7 cellular contexts compared by ENCODE assay signal in genomic region chrX:153744210-153745066, GRCh38. TPM values are rescaled to one million over a fixed set of nuclear protein-coding genes. Genes with fewer than 3 reads are reported as not detected.
A peak's percentile ranks its signal among the peaks of the same experiment; 100 is the strongest.
DNase-seq lines count a peak whose midpoint lies in the region; ATAC-seq and TF ChIP-seq lines count a peak whose summit lies in the region.
"Had no signal": no experiment of that assay in that cellular context is flagged by ENCODE, and none has a peak within 500 bp of the region (broad histone marks: within the 10 kb centered on the region; RNA-seq: fewer than 3 reads in every experiment).

No MANE protein-coding gene starts in this region.

- TF ChIP-seq CTCF in WTC11 (IDR thresholded peaks at IDR 0.05) (no peak), mucosa of descending colon (IDR thresholded peaks at IDR 0.05) (no peak)

- H3K27ac Mint-ChIP-seq in WTC11 = no peak overlapping the region

- H3K4me3 ChIP-seq in mucosa of descending colon = no peak overlapping the region
- H3K4me3 ChIP-seq: ovary had no signal

- CTCF ChIA-PET in WTC11 (lab: Charles Lee) = interaction anchor here (0.9 to 1.8 kb wide), 7 partner anchors 17 to 203 kb away, joined by 3 to 5 read pairs (median 3); no protein-coding TSS in a partner anchor

- intact Hi-C loops in mucosa of descending colon (cut with DNase I, micrococcal nuclease) = no loop called here

- H3K36me3 Mint-ChIP-seq in WTC11 = no peaks in the 10 kb centered on the region

- peak overlapping the region; percentile 72 for H3K4me3 Mint-ChIP-seq in WTC11

- no peaks in the 10 kb centered on the region for H3K36me3 ChIP-seq in mucosa of descending colon (ENCODE audit: low read depth)
- H3K36me3 ChIP-seq: ovary had no signal

- no peaks in the 10 kb centered on the region for H3K4me1 ChIP-seq in mucosa of descending colon (ENCODE audit: low read depth)

- ATAC-seq in WTC11 (peak; percentile 58), mucosa of descending colon (no peak), GM18909 (IDR thresholded peaks at IDR 0.05; ENCODE audit: poor library complexity, unreplicated experiment) (no peak)

- no peaks in the 10 kb centered on the region for H3K9me3 Mint-ChIP-seq in WTC11

- H3K9me3 ChIP-seq in mucosa of descending colon = no peaks in the 10 kb centered on the region
- H3K9me3 ChIP-seq: ovary had no signal

- DNase-seq in ELR (ENCODE audit: low read depth) (peak; percentile 25), WTC11 (ENCODE audit: low spot score) (peak; percentile 52), mucosa of descending colon (peak in 2 of 3 donors; percentile 33 to 54), LoVo (ENCODE audit: low spot score) (no peak), NOMO-1 (lab: John Stamatoyannopoulos, UW; ENCODE audit: unreplicated experiment in 2 of 2) (no peak)

- POLR2A ChIA-PET in WTC11 (lab: Charles Lee) = no interaction called here

- H3K4me1 Mint-ChIP-seq in WTC11 = peaks cover 3% of the 10 kb centered on the region; the same call in 1 of the 2 replicates

- H3K27me3 Mint-ChIP-seq in WTC11 (ENCODE audit: low read depth) = no peaks in the 10 kb centered on the region

TF ChIP-seq in WTC11, 78 proteins besides CTCF, POLR2A, EP300 and RAD21:
- no peak for TF ChIP-seq ZNF671 (CRISPR knock-in tag; IDR thresholded peaks at IDR 0.05)
- TF ChIP-seq ZNF219 (CRISPR knock-in tag; IDR thresholded peaks at IDR 0.05; ENCODE audit: borderline replicate concordance) = no peak
- TF ChIP-seq TEAD1 (CRISPR knock-in tag; IDR thresholded peaks at IDR 0.05) = no peak
- no peak for TF ChIP-seq ZNF281 (CRISPR knock-in tag; IDR thresholded peaks at IDR 0.05)
- TF ChIP-seq ZNF138 (CRISPR knock-in tag; conservative IDR thresholded peaks at IDR 0.05) = no peak

RNA-seq across cellular contexts. Expression of gene PLXNB3, which starts 19.6 kb away (rescaled TPM):
- total RNA-seq in WTC11 (2021) = 2.5 to 4.2 TPM (median 2.9 TPM) in 3 replicates
- 10 to 100 TPM in 1 of 3 donors, 1 to 10 TPM in 2; 3.0 to 44.9 (median 3.3) TPM for total RNA-seq in mucosa of descending colon

RNA-seq across cellular contexts. Expression of gene ABCD1, which starts 19.8 kb away (rescaled TPM):
- total RNA-seq in WTC11 (2021) = 9.1 to 10.4 TPM (median 9.5 TPM) in 3 replicates
- total RNA-seq in mucosa of descending colon = 10 to 100 TPM; 13.0 to 27.3 (median 13.0) TPM

RNA-seq across cellular contexts. Expression of gene BCAP31, which starts 20.3 kb away (rescaled TPM):
- total RNA-seq in WTC11 (2021) = 142 to 150 TPM (median 144 TPM) in 3 replicates
- 100 to 1,000 TPM; 158 to 209 (median 181) TPM for total RNA-seq in mucosa of descending colon

RNA-seq across cellular contexts. Expression of gene SRPK3, which starts 36.4 kb away (rescaled TPM):
- not detected in 3 replicates for total RNA-seq in WTC11 (2021)
- total RNA-seq in mucosa of descending colon = 1 to 10 TPM in 2 of 3 donors, under 1 TPM in 1; 0.55 to 4.6 (median 1.0) TPM

RNA-seq across cellular contexts. Expression of gene IDH3G, which starts 49.7 kb away (rescaled TPM):
- total RNA-seq in WTC11 (2021) (50.4 to 52.9 TPM (median 52.4 TPM) in 3 replicates), mucosa of descending colon (10 to 100 TPM; 57.8 to 89.9 (median 79.3) TPM)

Comparison
In these comparisons a context has a peak if more than half of its experiments do, and no peak if none do; other contexts are left out.
1. DNase-seq: peak in ELR (single experiment), WTC11 (single experiment) and mucosa of descending colon (2 of 3); none in LoVo (single experiment) and NOMO-1 (0 of 2).